Comparison of ENCODE assay signal across 8 cellular contexts in genomic region chr7:112207106-112207592, GRCh38. TPM values are rescaled to one million over a fixed set of nuclear protein-coding genes. Genes with fewer than 3 reads are reported as not detected.
DNase-seq lines count a peak whose midpoint lies in the region; ATAC-seq, FAIRE-seq and TF ChIP-seq lines count a peak whose summit lies in the region.

No MANE protein-coding gene starts in this region.

- H3K79me1 ChIP-seq in IMR-90 (ENCODE audit: low read depth in 1 of 2, low read length in 2 of 2), result peaks cover 27 to 53% of the 10 kb centered on the region in 2 experiments

- H3K36me3 ChIP-seq in IMR-90 (ENCODE audit: control insufficient read depth, insufficient read depth, low read length) (no peaks in the 10 kb centered on the region), HepG2 (replicated peaks in 1 of 2; ENCODE audit: control insufficient read depth in 1 of 2, insufficient read depth in 2 of 2, low read length in 2 of 2) (no peaks in the 10 kb centered on the region), thyroid gland (no peaks in the 10 kb centered on the region)

- H2BK5ac ChIP-seq in IMR-90 (ENCODE audit: low read depth, low read length, poor library complexity, severe bottlenecking), result no peak overlapping the region

- H3K4me1 ChIP-seq in IMR-90 (ENCODE audit: control insufficient read depth, insufficient read depth, low read length) (peaks cover 5% of the 10 kb centered on the region; the same call in 1 of the 2 replicates), HepG2 (ENCODE audit: insufficient read depth, low read length) (peaks cover 60% of the 10 kb centered on the region), thyroid gland (peaks cover 14 to 23% of the 10 kb centered on the region in 2 donors)

- no peak overlapping the region for H3K18ac ChIP-seq in IMR-90 (ENCODE audit: low read depth, low read length)

- H3K4me2 ChIP-seq in IMR-90 (ENCODE audit: low read depth, low read length) (peak overlapping the region; percentile 70), HepG2 (ENCODE audit: low read depth, low read length) (peak overlapping the region; percentile 71)

- TF ChIP-seq RAD21 in IMR-90 (IDR thresholded peaks at IDR 0.05; ENCODE audit: low read length), result no peak
- no peak for TF ChIP-seq RAD21 in HepG2 (CRISPR knock-in tag; IDR thresholded peaks at IDR 0.05)

- POLR2A ChIA-PET in IMR-90 (lab: Charles Lee; ENCODE audit: unreplicated experiment) (no interaction called here), HepG2 (lab: Yijun Ruan, JAX) (interaction anchor here (0.9 to 3.8 kb wide), 4 partner anchors 13 to 243 kb away, joined by 3 to 27 read pairs (median 14); partner anchors contain the start of gene IFRD1)

- H3K9me1 ChIP-seq in IMR-90 (ENCODE audit: insufficient read depth, low read length), result no peaks in the 10 kb centered on the region

- intact Hi-C loops in IMR-90 (cut with micrococcal nuclease), result loop anchor here (2.0 to 10.0 kb wide), 4 partner anchors 185 to 244 kb away; partner anchors contain the start of gene IFRD1
- intact Hi-C loops in HepG2 (cut with micrococcal nuclease; ENCODE audit: unreplicated experiment), result loop anchor here (2.0 to 10.0 kb wide), 10 partner anchors 46 to 444 kb away; no protein-coding TSS in a partner anchor
- intact Hi-C loops in thyroid gland (cut with DNase I), result loop anchor here (10.0 kb wide), 2 partner anchors 178 to 248 kb away; partner anchors contain the start of gene IFRD1

- peak overlapping the region; percentile 77 for H3K23ac ChIP-seq in IMR-90 (ENCODE audit: low read depth, low read length)

- DNase-seq in DMS53 treated with DMSO at 0.1 percent for 48 hours (lab: John Stamatoyannopoulos, UW; ENCODE audit: unreplicated experiment) (peak; percentile 60), IMR-90 (no peak), astrocyte of the cerebellum (ENCODE audit: low read depth) (no peak), HepG2 (ENCODE audit: low spot score) (no peak), thyroid gland (no peak), AML-193 (lab: John Stamatoyannopoulos, UW) (no peak)
- DNase-seq in stimulated activated CD4-positive, alpha-beta T cell treated with anti-CD3 and anti-CD28 coated beads, Interleukin-1b, Interleukin-23, amount 100 ng/mL, for 48 hours, result no peak

- H3K79me2 ChIP-seq in HepG2 (ENCODE audit: insufficient read depth, low read length), result peaks cover 81% of the 10 kb centered on the region

- H3K27ac ChIP-seq in IMR-90 (ENCODE audit: insufficient read depth, low read length), result peak overlapping the region; percentile 39
- H3K27ac ChIP-seq in HepG2 (ENCODE audit: extremely low read length, insufficient read depth, low read length), result peak overlapping the region; percentile 83
- H3K27ac ChIP-seq in thyroid gland, result peak overlapping the region in 2 of 3 donors; percentile 26 to 73

- in situ Hi-C loops in IMR-90 (cut with MboI; ENCODE audit: low sequenced_read_pairs), result loop anchor here (10.0 to 25.0 kb wide), 2 partner anchors 208 to 445 kb away; no protein-coding TSS in a partner anchor
- in situ Hi-C loops in astrocyte of the cerebellum (cut with HindIII; ENCODE audit: low sequenced_read_pairs), result no loop called here
- in situ Hi-C loops in HepG2 (cut with HindIII; ENCODE audit: extremely low pct_ligation_motif_present, low pct_unique_long_range_greater_than_20kb), result no loop called here

- no peak for TF ChIP-seq POLR2A in IMR-90 (IDR thresholded peaks at IDR 0.05; ENCODE audit: low read depth, low read length)
- TF ChIP-seq POLR2A in HepG2 (IDR thresholded peaks at IDR 0.05; ENCODE audit: insufficient read depth in 1 of 2, low read depth in 2 of 2, low read length in 2 of 2), result no peak
- TF ChIP-seq POLR2A in thyroid gland (IDR thresholded peaks at IDR 0.05), result no peak

- TF ChIP-seq EP300 in HepG2 (IDR thresholded peaks at IDR 0.05; ENCODE audit: low read depth in 2 of 2, low read length in 2 of 2) (no peak), HepG2 (CRISPR knock-in tag; IDR thresholded peaks at IDR 0.05; ENCODE audit: borderline replicate concordance) (no peak)

- WGBS in IMR-90 (ENCODE audit: extremely low coverage in 2 of 2, insufficient read length in 1 of 2), 2 experiments, result no CpG with 5 or more reads among the region's 8 CpGs
- 0% methylated on average over 4 of the region's 8 CpGs for WGBS in HepG2 (ENCODE audit: low lambda C conversion rate)
- 0 to 1% methylated on average over 7 to 8 of the region's 8 CpGs for WGBS in thyroid gland, 2 donors

- peak overlapping the region; percentile 26; the same call in 1 of the 2 replicates for H4K91ac ChIP-seq in IMR-90 (ENCODE audit: insufficient read depth, low read depth, low read length)

- peak overlapping the region; percentile 70 for H3K4me3 ChIP-seq in IMR-90 (ENCODE audit: insufficient read depth, low read depth, low read length)
- H3K4me3 ChIP-seq in astrocyte of the cerebellum (ENCODE audit: low read depth, low read length), result peak overlapping the region; percentile 92
- H3K4me3 ChIP-seq in HepG2 (replicated peaks in 1 of 3; ENCODE audit: insufficient read depth in 1 of 3, low read depth in 2 of 3, low read length in 3 of 3), result peak overlapping the region; percentile 96 to 98 (median 96)
- peak overlapping the region; percentile 78 to 93 (median 80) for H3K4me3 ChIP-seq in thyroid gland (replicated peaks in 1 of 3)

- peak overlapping the region in 1 of 2 experiments; percentile 29; a peak in 2 of 4 replicates for H4K8ac ChIP-seq in IMR-90 (ENCODE audit: low read depth in 2 of 2, low read length in 2 of 2)

- H2AK5ac ChIP-seq in IMR-90 (ENCODE audit: low read depth, low read length), result no peak overlapping the region

- no peaks in the 10 kb centered on the region for H3K27me3 ChIP-seq in IMR-90 (ENCODE audit: control insufficient read depth, insufficient read depth, low read length)
- no peaks in the 10 kb centered on the region; a peak in 1 of 5 replicates for H3K27me3 ChIP-seq in HepG2 (ENCODE audit: control insufficient read depth in 1 of 2, insufficient read depth in 2 of 2, low read length in 2 of 2)
- no peaks in the 10 kb centered on the region for H3K27me3 ChIP-seq in thyroid gland

- H3K9me3 ChIP-seq in IMR-90 (ENCODE audit: control insufficient read depth, insufficient read depth, low read length) (no peaks in the 10 kb centered on the region), HepG2 (ENCODE audit: low read length) (no peaks in the 10 kb centered on the region), thyroid gland (no peaks in the 10 kb centered on the region)

- H3K4ac ChIP-seq in IMR-90 (ENCODE audit: low read depth, low read length), result peak overlapping the region; percentile 31; the same call in 1 of the 2 replicates

- no peak overlapping the region for H2BK120ac ChIP-seq in IMR-90 (ENCODE audit: low read depth, low read length)

- ATAC-seq in IMR-90 (ENCODE audit: low read depth) (no peak), HepG2 (peak; percentile 17), HG03342 (IDR thresholded peaks at IDR 0.05; ENCODE audit: unreplicated experiment) (no peak)

- H2AFZ ChIP-seq in IMR-90 (replicated peaks; ENCODE audit: low read length, poor library complexity), result peak overlapping the region; percentile 95
- H2AFZ ChIP-seq in HepG2 (ENCODE audit: low read length), result no peak overlapping the region

- BruUV-seq in IMR-90 (replicated peaks; lab: Mats Ljungman, UMichigan), result TSS peak; percentile 25
- BruUV-seq in HepG2 (replicated peaks; lab: Mats Ljungman, UMichigan), result no TSS peak

- dilution Hi-C loops in IMR-90 (cut with HindIII; ENCODE audit: low sequenced_read_pairs, unreplicated experiment), result no loop called here

- peak overlapping the region; percentile 47 for H2AK9ac ChIP-seq in IMR-90 (replicated peaks; ENCODE audit: low read depth, low read length, poor library complexity)

- H3K14ac ChIP-seq in IMR-90 (replicated peaks; ENCODE audit: low read depth, low read length), result peak overlapping the region; percentile 71

- no peak overlapping the region for H2BK15ac ChIP-seq in IMR-90 (ENCODE audit: low read depth, low read length)

- peak overlapping the region; percentile 66 for H3K9ac ChIP-seq in IMR-90 (ENCODE audit: low read depth, low read length)
- H3K9ac ChIP-seq in HepG2 (ENCODE audit: insufficient read depth, low read depth, low read length), result peak overlapping the region; percentile 87

- CTCF ChIA-PET in IMR-90 (lab: Yijun Ruan, JAX), result interaction anchor here (0.9 kb wide), 1 partner anchor 216 kb away, joined by 4 read pairs; no protein-coding TSS in a partner anchor
- CTCF ChIA-PET in HepG2 (lab: Yijun Ruan, JAX; ENCODE audit: low intra/inter-chr PET ratio, low total read pairs), result no interaction called here

- H4K5ac ChIP-seq in IMR-90 (ENCODE audit: low read depth, low read length), result no peak overlapping the region

- TF ChIP-seq CTCF in IMR-90 (conservative IDR thresholded peaks at IDR 0.05; ENCODE audit: low read depth, low read length) (no peak), astrocyte of the cerebellum (IDR thresholded peaks at IDR 0.05; ENCODE audit: low read depth, low read length, missing control alignments) (no peak), HepG2 (CRISPR knock-in tag; IDR thresholded peaks at IDR 0.05) (no peak), thyroid gland (IDR thresholded peaks at IDR 0.05) (no peak)

- H3K56ac ChIP-seq in IMR-90 (ENCODE audit: extremely low read depth, insufficient read depth, low read length), result peak overlapping the region; percentile 39; the same call in 1 of the 2 replicates

- no peak overlapping the region for H2BK20ac ChIP-seq in IMR-90 (ENCODE audit: low read depth, low read length)

- H4K20me1 ChIP-seq in IMR-90 (ENCODE audit: insufficient read depth, low read length) (no peaks in the 10 kb centered on the region; the same call in 1 of the 2 replicates), HepG2 (ENCODE audit: insufficient read depth, low read length) (no peaks in the 10 kb centered on the region)

- no peak for FAIRE-seq in HepG2 (lab: Jason Lieb, UNC)

RNA-seq across cellular contexts. Expression of gene ZNF277, which starts 0.7 kb away (rescaled TPM):
- total RNA-seq in IMR-90 (2012; rRNA removed) (21.3 and 45.0 TPM in 2 replicates), HepG2 (2016; rRNA removed; fragmentation: Illumina TruSeq; extraction: Trizol) (30.1 and 44.8 TPM in 2 replicates), thyroid gland (10 to 100 TPM; 28.4 to 45.4 (median 36.5) TPM)
- polyA plus RNA-seq in IMR-90 (2012; rRNA removed) (6.0 and 7.3 TPM in 2 replicates), HepG2 (2011; rRNA removed) (20.0 and 29.1 TPM in 2 replicates)
- 2.5 and 3.2 TPM in 2 replicates for polyA plus RNA-seq in IMR-90 (2012; cell fraction: cytosol; rRNA removed)
- 0.51 and 4.0 TPM in 2 replicates for polyA plus RNA-seq in IMR-90 (2012; cell fraction: nucleus; rRNA removed; ENCODE audit: low replicate concordance)
- 12.0 and 13.8 TPM in 2 replicates for total RNA-seq in HepG2 (2016; cell fraction: cytosol; rRNA removed; fragmentation: Illumina TruSeq; extraction: Trizol; ENCODE audit: low read depth)
- total RNA-seq in HepG2 (2016; cell fraction: insoluble cytoplasmic fraction; rRNA removed; fragmentation: Illumina TruSeq; extraction: Trizol), result 29.9 and 44.3 TPM in 2 replicates
- 31.0 and 38.7 TPM in 2 replicates for total RNA-seq in HepG2 (2016; cell fraction: membrane; rRNA removed; fragmentation: Illumina TruSeq; extraction: Trizol)
- total RNA-seq in HepG2 (2016; cell fraction: nucleus; rRNA removed; fragmentation: Illumina TruSeq; extraction: Trizol), result 20.9 and 21.0 TPM in 2 replicates
- polyA plus RNA-seq in HepG2 (2011; cell fraction: cytosol; rRNA removed), result 13.8 and 19.6 TPM in 2 replicates
- 3.9 and 4.8 TPM in 2 replicates for polyA plus RNA-seq in HepG2 (2011; cell fraction: nucleus; rRNA removed)
- 37.4 and 40.5 TPM in 2 replicates for polyA plus RNA-seq in HepG2 (2012)
- polyA plus RNA-seq in HepG2 (2016; cell fraction: cytosol; fragmentation: Illumina TruSeq; extraction: Trizol; ENCODE audit: low read depth), result 10.2 and 13.8 TPM in 2 replicates
- polyA plus RNA-seq in HepG2 (2016; cell fraction: insoluble cytoplasmic fraction; fragmentation: Illumina TruSeq; extraction: Trizol; ENCODE audit: low read depth), result 34.0 and 36.2 TPM in 2 replicates
- polyA plus RNA-seq in HepG2 (2016; cell fraction: membrane; fragmentation: Illumina TruSeq; extraction: Trizol; ENCODE audit: low read depth), result 20.1 and 24.9 TPM in 2 replicates
- polyA plus RNA-seq in HepG2 (2016; cell fraction: nucleus; fragmentation: Illumina TruSeq; extraction: Trizol; ENCODE audit: insufficient read depth, low read depth), result 11.7 and 17.4 TPM in 2 replicates
- 7.4 and 8.8 TPM in 2 replicates for polyA minus RNA-seq in HepG2 (2011; rRNA and poly(A)+ RNA removed; ENCODE audit: low replicate concordance)
- polyA minus RNA-seq in HepG2 (2011; cell fraction: cytosol; rRNA and poly(A)+ RNA removed), result 42.6 and 49.1 TPM in 2 replicates
- 45.6 and 48.4 TPM in 2 replicates for polyA minus RNA-seq in HepG2 (2011; cell fraction: nucleus; rRNA and poly(A)+ RNA removed)

RNA-seq across cellular contexts. Expression of gene DOCK4, which starts 0.9 kb away (rescaled TPM):
- total RNA-seq in IMR-90 (2012; rRNA removed) (12.2 and 14.2 TPM in 2 replicates), HepG2 (2016; rRNA removed; fragmentation: Illumina TruSeq; extraction: Trizol) (13.5 and 19.1 TPM in 2 replicates), thyroid gland (10 to 100 TPM; 14.0 to 48.1 (median 30.9) TPM)
- polyA plus RNA-seq in IMR-90 (2012; rRNA removed) (4.2 and 4.4 TPM in 2 replicates), HepG2 (2011; rRNA removed) (16.2 and 17.4 TPM in 2 replicates)
- polyA plus RNA-seq in IMR-90 (2012; cell fraction: cytosol; rRNA removed), result 1.8 and 2.3 TPM in 2 replicates
- 7.2 and 10.9 TPM in 2 replicates for polyA plus RNA-seq in IMR-90 (2012; cell fraction: nucleus; rRNA removed; ENCODE audit: low replicate concordance)
- total RNA-seq in HepG2 (2016; cell fraction: cytosol; rRNA removed; fragmentation: Illumina TruSeq; extraction: Trizol; ENCODE audit: low read depth), result 6.3 and 6.4 TPM in 2 replicates
- total RNA-seq in HepG2 (2016; cell fraction: insoluble cytoplasmic fraction; rRNA removed; fragmentation: Illumina TruSeq; extraction: Trizol), result 14.2 and 17.5 TPM in 2 replicates
- total RNA-seq in HepG2 (2016; cell fraction: membrane; rRNA removed; fragmentation: Illumina TruSeq; extraction: Trizol), result 4.5 and 6.0 TPM in 2 replicates
- total RNA-seq in HepG2 (2016; cell fraction: nucleus; rRNA removed; fragmentation: Illumina TruSeq; extraction: Trizol), result 45.8 and 53.4 TPM in 2 replicates
- polyA plus RNA-seq in HepG2 (2011; cell fraction: cytosol; rRNA removed), result 9.8 and 10.6 TPM in 2 replicates
- polyA plus RNA-seq in HepG2 (2011; cell fraction: nucleus; rRNA removed), result 23.1 and 29.8 TPM in 2 replicates
- polyA plus RNA-seq in HepG2 (2012), result 12.9 and 13.0 TPM in 2 replicates
- 0.15 and 0.33 TPM in 2 replicates for polyA plus RNA-seq in HepG2 (2016; cell fraction: cytosol; fragmentation: Illumina TruSeq; extraction: Trizol; ENCODE audit: low read depth)
- 6.8 TPM in 2 replicates for polyA plus RNA-seq in HepG2 (2016; cell fraction: insoluble cytoplasmic fraction; fragmentation: Illumina TruSeq; extraction: Trizol; ENCODE audit: low read depth)
- polyA plus RNA-seq in HepG2 (2016; cell fraction: membrane; fragmentation: Illumina TruSeq; extraction: Trizol; ENCODE audit: low read depth), result 0.62 and 0.66 TPM in 2 replicates
- 18.9 and 19.8 TPM in 2 replicates for polyA plus RNA-seq in HepG2 (2016; cell fraction: nucleus; fragmentation: Illumina TruSeq; extraction: Trizol; ENCODE audit: insufficient read depth, low read depth)
- 5.9 and 36.9 TPM in 2 replicates for polyA minus RNA-seq in HepG2 (2011; rRNA and poly(A)+ RNA removed; ENCODE audit: low replicate concordance)
- polyA minus RNA-seq in HepG2 (2011; cell fraction: cytosol; rRNA and poly(A)+ RNA removed), result 21.7 and 38.6 TPM in 2 replicates
- polyA minus RNA-seq in HepG2 (2011; cell fraction: nucleus; rRNA and poly(A)+ RNA removed), result 212 and 216 TPM in 2 replicates
